8 cellular contexts compared by ENCODE assay signal in the genomic region with DNA sequence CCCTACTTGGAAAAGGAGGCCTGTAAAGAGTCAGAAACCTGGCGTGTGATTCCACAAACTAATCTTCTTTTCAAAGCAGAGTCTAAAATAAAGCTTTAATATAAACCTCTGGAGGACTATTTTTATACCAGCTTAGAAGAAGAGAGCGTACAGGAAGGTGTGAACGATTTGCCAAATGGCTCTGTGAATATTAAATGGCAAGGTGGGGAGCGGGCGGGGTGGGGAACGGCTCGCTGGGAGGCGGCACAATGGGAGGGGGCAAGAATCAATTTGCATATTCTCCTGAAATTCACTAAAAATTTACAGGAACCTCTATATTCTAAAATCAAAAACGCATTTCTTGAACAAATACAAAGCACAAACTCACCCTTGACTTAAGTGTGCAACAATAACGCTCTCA. TPM values are rescaled to one million over a fixed set of nuclear protein-coding genes. Genes with fewer than 3 reads are reported as not detected.
DNase-seq lines count a peak whose midpoint lies in the region; ATAC-seq, FAIRE-seq and TF ChIP-seq lines count a peak whose summit lies in the region.

No MANE protein-coding gene starts in this region.

- peaks cover 3% of the 10 kb centered on the region; the same call in 1 of the 2 replicates for H3K79me2 ChIP-seq in OCI-LY7 (ENCODE audit: insufficient read depth, low read depth, low read length)
- peaks cover 53% of the 10 kb centered on the region for H3K79me2 ChIP-seq in osteoblast (ENCODE audit: insufficient read depth, low read length)

- BruUV-seq in OCI-LY7 (replicated peaks; lab: Mats Ljungman, UMichigan): no TSS peak

- H3K36me3 Mint-ChIP-seq in CD4-positive, alpha-beta memory T cell: peaks cover 22 to 33% of the 10 kb centered on the region in 2 donors

- H3K4me2 ChIP-seq in OCI-LY7 (ENCODE audit: low read length): peak overlapping the region; percentile 80
- H3K4me2 ChIP-seq in osteoblast (ENCODE audit: insufficient read depth, low read length): peak overlapping the region; percentile 98

- H3K27me3 Mint-ChIP-seq in CD4-positive, alpha-beta memory T cell: peaks cover 0 to 2% of the 10 kb centered on the region in 2 donors

- H2AFZ ChIP-seq in OCI-LY7 (ENCODE audit: low read length) (no peak overlapping the region), osteoblast (ENCODE audit: low read length) (peak overlapping the region; percentile 99)

- CTCF ChIA-PET in CD4-positive, alpha-beta memory T cell (lab: Charles Lee; ENCODE audit: partially characterized antibody): interaction anchor here (0.6 to 1.7 kb wide), 3 partner anchors 85 to 691 kb away, joined by 3 to 6 read pairs (median 5); a partner anchor contains a TSS
- CTCF ChIA-PET in OCI-LY7 (lab: Charles Lee; ENCODE audit: unreplicated experiment): no interaction called here

- peak overlapping the region; percentile 72 for H3K27ac ChIP-seq in CD4-positive, alpha-beta memory T cell (ENCODE audit: low read depth, low read length)
- H3K27ac ChIP-seq in OCI-LY7 (ENCODE audit: low read depth, low read length, poor library complexity, severe bottlenecking) (no peak overlapping the region), osteoblast (ENCODE audit: low read depth, low read length) (no peak overlapping the region)

- no peak for ATAC-seq in HG03565 (IDR thresholded peaks at IDR 0.05; ENCODE audit: unreplicated experiment)

- peak overlapping the region; percentile 98 to 100 (median 99) for H3K4me3 Mint-ChIP-seq in CD4-positive, alpha-beta memory T cell

- no peaks in the 10 kb centered on the region for H3K36me3 ChIP-seq in CD4-positive, alpha-beta memory T cell (ENCODE audit: insufficient read depth, low read length)
- H3K36me3 ChIP-seq in OCI-LY7 (ENCODE audit: insufficient read depth, low read length) (peaks cover 4% of the 10 kb centered on the region; the same call in 1 of the 2 replicates), osteoblast (ENCODE audit: insufficient read depth, low read length) (no peaks in the 10 kb centered on the region)

- H3K4me1 ChIP-seq in CD4-positive, alpha-beta memory T cell (ENCODE audit: insufficient read depth, low read length): peaks cover 39% of the 10 kb centered on the region
- H3K4me1 ChIP-seq in OCI-LY7 (ENCODE audit: insufficient read depth, low read length, poor library complexity, severe bottlenecking) (peaks cover 22% of the 10 kb centered on the region), osteoblast (ENCODE audit: insufficient read depth, low read length) (peaks cover 12% of the 10 kb centered on the region)

- DNase-seq in CD4-positive, alpha-beta memory T cell: no peak
- DNase-seq in OCI-LY7 (ENCODE audit: low spot score): no peak
- DNase-seq in epithelial cell of proximal tubule (ENCODE audit: low read depth): no peak
- DNase-seq in osteoblast (ENCODE audit: insufficient read length, low spot score, missing footprints): no peak
- no peak for DNase-seq in germinal center (ENCODE audit: low spot score)
- DNase-seq in Ammon's horn (ENCODE audit: low spot score): no peak
- no peak for DNase-seq in frontal cortex (ENCODE audit: low spot score in 2 of 2)

- no peaks in the 10 kb centered on the region for H3K9me2 ChIP-seq in OCI-LY7 (ENCODE audit: insufficient read depth, low read length)

- intact Hi-C loops in CD4-positive, alpha-beta memory T cell (cut with micrococcal nuclease): loop anchor here (2.0 kb wide), 1 partner anchor 58 kb away; a partner anchor contains a TSS
- intact Hi-C loops in OCI-LY7 (cut with micrococcal nuclease; ENCODE audit: unreplicated experiment): no loop called here

- peaks cover 0 to 20% (median 15%) of the 10 kb centered on the region in 8 donors for H3K9me3 Mint-ChIP-seq in CD4-positive, alpha-beta memory T cell

- no peaks in the 10 kb centered on the region for H3K27me3 ChIP-seq in CD4-positive, alpha-beta memory T cell (ENCODE audit: insufficient read depth, low read length)
- H3K27me3 ChIP-seq in osteoblast (ENCODE audit: insufficient read depth, low read length): no peaks in the 10 kb centered on the region

- peak overlapping the region; percentile 77 for H3K4me3 ChIP-seq in CD4-positive, alpha-beta memory T cell (ENCODE audit: low read length in 2 of 2)
- H3K4me3 ChIP-seq in OCI-LY7 (ENCODE audit: low read depth, low read length, poor library complexity, severe bottlenecking) (peak overlapping the region; percentile 73), epithelial cell of proximal tubule (ENCODE audit: low read depth, low read length) (peak overlapping the region; percentile 77), osteoblast (ENCODE audit: insufficient read depth, low read length) (peak overlapping the region; percentile 96)

- peak overlapping the region in 5 of 7 donors; percentile 6 to 99 (median 98) for H3K27ac Mint-ChIP-seq in CD4-positive, alpha-beta memory T cell

- H3K4me1 Mint-ChIP-seq in CD4-positive, alpha-beta memory T cell: peaks cover 40 to 56% (median 50%) of the 10 kb centered on the region in 4 donors

- H4K20me1 ChIP-seq in OCI-LY7 (ENCODE audit: insufficient read depth, low read length) (no peaks in the 10 kb centered on the region), osteoblast (ENCODE audit: insufficient read depth, low read length) (no peaks in the 10 kb centered on the region)

- FAIRE-seq in frontal cortex (lab: Jason Lieb, UNC): no peak

- H3K9me3 ChIP-seq in CD4-positive, alpha-beta memory T cell (ENCODE audit: control insufficient read depth in 1 of 2, low read length in 2 of 2): peaks cover 0 to 8% of the 10 kb centered on the region in 2 donors
- H3K9me3 ChIP-seq in OCI-LY7 (ENCODE audit: low read length) (peaks cover 33% of the 10 kb centered on the region), osteoblast (ENCODE audit: low read depth, low read length) (peaks cover 3% of the 10 kb centered on the region)

- TF ChIP-seq CTCF in OCI-LY7 (conservative IDR thresholded peaks at IDR 0.05; ENCODE audit: low read length) (no peak), epithelial cell of proximal tubule (conservative IDR thresholded peaks at IDR 0.05; ENCODE audit: low read depth, low read length) (no peak), osteoblast (IDR thresholded peaks at IDR 0.05; ENCODE audit: extremely low read depth, low read depth, low read length) (no peak)

- POLR2A ChIA-PET in CD4-positive, alpha-beta memory T cell (lab: Charles Lee; ENCODE audit: partially characterized antibody): interaction anchor here (1.4 to 3.1 kb wide), 4 partner anchors 35 to 221 kb away, joined by 4 to 21 read pairs (median 13); a partner anchor contains a TSS
- POLR2A ChIA-PET in OCI-LY7 (lab: Charles Lee): interaction anchor here (0.6 to 1.1 kb wide), 4 partner anchors 17 to 1030 kb away, joined by 3 to 4 read pairs (median 4); no protein-coding TSS in a partner anchor

RNA-seq across cellular contexts. Expression of a gene that starts 1.0 kb away (rescaled TPM):
- 10 to 100 TPM; 63.3 to 66.2 TPM for total RNA-seq in CD4-positive, alpha-beta memory T cell
- 1 to 10 TPM; 4.6 to 9.3 TPM for polyA plus RNA-seq in CD4-positive, alpha-beta memory T cell
- 20.0 and 27.9 TPM in 2 replicates for total RNA-seq in OCI-LY7 (2014; rRNA removed; shearing (Covaris generic))
- total RNA-seq in OCI-LY7 (2022): 21.0 and 27.5 TPM in 2 replicates
- total RNA-seq in epithelial cell of proximal tubule: 5.6 and 21.4 TPM in 2 replicates
- total RNA-seq in osteoblast: 14.5 and 17.1 TPM in 2 replicates
- total RNA-seq in frontal cortex: 35.5 TPM

RNA-seq across cellular contexts. Expression of a gene that starts 35.7 kb away (rescaled TPM):
- 10 to 100 TPM; 43.5 to 46.5 TPM for total RNA-seq in CD4-positive, alpha-beta memory T cell
- 10 to 100 TPM; 11.5 to 18.4 TPM for polyA plus RNA-seq in CD4-positive, alpha-beta memory T cell
- 7.8 and 13.0 TPM in 2 replicates for total RNA-seq in OCI-LY7 (2014; rRNA removed; shearing (Covaris generic))
- total RNA-seq in OCI-LY7 (2022) (18.3 and 21.9 TPM in 2 replicates), epithelial cell of proximal tubule (6.9 and 12.5 TPM in 2 replicates), osteoblast (15.9 and 17.7 TPM in 2 replicates), frontal cortex (29.8 TPM)

RNA-seq across cellular contexts. Expression of a gene that starts 58.2 kb away (rescaled TPM):
- total RNA-seq in CD4-positive, alpha-beta memory T cell: 10 to 100 TPM; 17.5 to 18.4 TPM
- polyA plus RNA-seq in CD4-positive, alpha-beta memory T cell: 1 to 10 TPM; 2.9 TPM
- 2.3 and 5.0 TPM in 2 replicates for total RNA-seq in OCI-LY7 (2014; rRNA removed; shearing (Covaris generic))
- total RNA-seq in OCI-LY7 (2022): 9.3 and 11.5 TPM in 2 replicates
- total RNA-seq in epithelial cell of proximal tubule: 0.17 and 0.87 TPM in 2 replicates
- 8.7 and 8.8 TPM in 2 replicates for total RNA-seq in osteoblast
- total RNA-seq in frontal cortex: 15.9 TPM
